ENCODE assay signal across 27 cellular contexts in genomic region chrX:106740193-106740780, GRCh38. TPM values are rescaled to one million over a fixed set of nuclear protein-coding genes. Genes with fewer than 3 reads are reported as not detected.
A peak's percentile ranks its signal among the peaks of the same experiment; 100 is the strongest.
DNase-seq lines count a peak whose midpoint lies in the region; ATAC-seq, FAIRE-seq and TF ChIP-seq lines count a peak whose summit lies in the region.
"Had no signal": no experiment of that assay in that cellular context is flagged by ENCODE, and none has a peak within 500 bp of the region (broad histone marks: within the 10 kb centered on the region; RNA-seq: fewer than 3 reads in every experiment).

No MANE protein-coding gene starts in this region.

- no peak for TF ChIP-seq RAD21 in HepG2 (CRISPR knock-in tag; IDR thresholded peaks at IDR 0.05)

- no peaks in the 10 kb centered on the region for H4K20me1 ChIP-seq in astrocyte (ENCODE audit: insufficient read depth, low read length)
- peaks cover 28% of the 10 kb centered on the region for H4K20me1 ChIP-seq in HepG2 (ENCODE audit: insufficient read depth, low read length)
- H4K20me1 ChIP-seq: BLaER1 had no signal

- H3K27ac Mint-ChIP-seq in astrocyte (ENCODE audit: unreplicated experiment) = no peak overlapping the region
- H3K27ac Mint-ChIP-seq in CD8-positive, alpha-beta memory T cell = no peak overlapping the region
- H3K27ac Mint-ChIP-seq: CD14-positive monocyte; CD4-positive, CD25-positive, alpha-beta regulatory T cell; CD8-positive, alpha-beta T cell had no signal

- BruUV-seq in HepG2 (replicated peaks; lab: Mats Ljungman, UMichigan) = no TSS peak

- CTCF ChIA-PET in HepG2 (lab: Yijun Ruan, JAX; ENCODE audit: low intra/inter-chr PET ratio, low total read pairs) = no interaction called here
- CTCF ChIA-PET in CD8-positive, alpha-beta memory T cell (lab: Charles Lee) = no interaction called here

- H3K4me1 ChIP-seq in astrocyte (ENCODE audit: insufficient read depth, low read length) (no peaks in the 10 kb centered on the region), HepG2 (ENCODE audit: insufficient read depth, low read length) (peaks cover 74% of the 10 kb centered on the region), right lobe of liver (peaks cover 0 to 18% (median 0%) of the 10 kb centered on the region in 4 donors)
- no peaks in the 10 kb centered on the region for H3K4me1 ChIP-seq in CD8-positive, alpha-beta memory T cell (ENCODE audit: insufficient read depth, low read length)
- H3K4me1 ChIP-seq: BE2C, BLaER1 had no signal

- no peaks in the 10 kb centered on the region for H3K36me3 Mint-ChIP-seq in astrocyte (ENCODE audit: low read depth, unreplicated experiment)
- no peaks in the 10 kb centered on the region for H3K36me3 Mint-ChIP-seq in CD8-positive, alpha-beta memory T cell
- H3K36me3 Mint-ChIP-seq: CD14-positive monocyte; CD4-positive, CD25-positive, alpha-beta regulatory T cell; CD8-positive, alpha-beta T cell had no signal

- peak; percentile 60 for FAIRE-seq in astrocyte (lab: Jason Lieb, UNC)
- FAIRE-seq in HepG2 (lab: Jason Lieb, UNC) = peak; percentile 77
- FAIRE-seq: A204.1, GM12878, GM12892, GM18507 had no signal

- H2AFZ ChIP-seq in astrocyte (ENCODE audit: low read depth, low read length) = no peak overlapping the region
- no peak overlapping the region for H2AFZ ChIP-seq in HepG2 (ENCODE audit: low read length)

- no peak for DNase-seq in astrocyte (ENCODE audit: low read depth)
- DNase-seq in HepG2 (ENCODE audit: low spot score) = peak; percentile 53
- no peak for DNase-seq in right lobe of liver
- DNase-seq in CD8-positive, alpha-beta memory T cell = no peak
- DNase-seq in NCI-H510A (lab: John Stamatoyannopoulos, UW) = no peak
- DNase-seq in stimulated activated CD4-positive, alpha-beta T cell treated with anti-CD3 and anti-CD28 coated beads, Interleukin-15, amount 100 ng/mL, for 24 hours = no peak
- DNase-seq: 8988T; BE2C; C1 segment of cervical spinal cord; CD4-positive, CD25-positive, alpha-beta regulatory T cell; CD8-positive, alpha-beta T cell; COR-L47; DMS 273 treated with DMSO at 0.1 percent for 48 hours; DMS153; DMS53; DMS79; DND-41; EL; GDM1 had no signal

- H3K79me2 ChIP-seq in astrocyte (ENCODE audit: insufficient read depth, low read length) = no peaks in the 10 kb centered on the region
- H3K79me2 ChIP-seq in HepG2 (ENCODE audit: insufficient read depth, low read length) = peaks cover 88% of the 10 kb centered on the region

- intact Hi-C loops in HepG2 (cut with micrococcal nuclease; ENCODE audit: unreplicated experiment) (no loop called here), right lobe of liver (cut with DNase I) (no loop called here)

- H3K9me3 Mint-ChIP-seq in astrocyte (ENCODE audit: unreplicated experiment) = no peaks in the 10 kb centered on the region
- no peaks in the 10 kb centered on the region for H3K9me3 Mint-ChIP-seq in CD8-positive, alpha-beta memory T cell
- H3K9me3 Mint-ChIP-seq: CD8-positive, alpha-beta T cell had no signal

- TF ChIP-seq EP300 in HepG2 (IDR thresholded peaks at IDR 0.05; ENCODE audit: low read depth in 2 of 2, low read length in 2 of 2) (peak in 1 of 2 experiments; percentile 36; a peak in 1 of 4 replicates), HepG2 (CRISPR knock-in tag; IDR thresholded peaks at IDR 0.05; ENCODE audit: borderline replicate concordance) (no peak)

- no peak overlapping the region for H3K9ac ChIP-seq in astrocyte (ENCODE audit: low read length)
- H3K9ac ChIP-seq in HepG2 (ENCODE audit: insufficient read depth, low read depth, low read length) = no peak overlapping the region
- H3K9ac ChIP-seq: BLaER1 had no signal

- no peak overlapping the region for H3K4me2 ChIP-seq in astrocyte (ENCODE audit: low read length)
- H3K4me2 ChIP-seq in HepG2 (ENCODE audit: low read depth, low read length) = peak overlapping the region; percentile 32
- H3K4me2 ChIP-seq: BLaER1 had no signal

- TF ChIP-seq POLR2A in HepG2 (IDR thresholded peaks at IDR 0.05; ENCODE audit: insufficient read depth in 1 of 2, low read depth in 2 of 2, low read length in 2 of 2) (no peak), right lobe of liver (IDR thresholded peaks at IDR 0.05) (no peak)

- H3K36me3 ChIP-seq in astrocyte (ENCODE audit: insufficient read depth, low read length) (no peaks in the 10 kb centered on the region), HepG2 (replicated peaks in 1 of 2; ENCODE audit: control insufficient read depth in 1 of 2, insufficient read depth in 2 of 2, low read length in 2 of 2) (no peaks in the 10 kb centered on the region; a peak in 1 of 5 replicates), right lobe of liver (no peaks in the 10 kb centered on the region)
- H3K36me3 ChIP-seq in CD8-positive, alpha-beta memory T cell (ENCODE audit: insufficient read depth, low read length) = no peaks in the 10 kb centered on the region
- H3K36me3 ChIP-seq: BE2C, BLaER1 had no signal

- 12% methylated on average over 2 of the region's 2 CpGs for WGBS in HepG2 (ENCODE audit: low lambda C conversion rate)
- 39% methylated on average over 2 of the region's 2 CpGs for WGBS in right lobe of liver (ENCODE audit: insufficient coverage, low coverage, low lambda C conversion rate, missing lambda C conversion rate)

- ATAC-seq in HepG2 (peak; percentile 90), right lobe of liver (peak; percentile 49 to 77 (median 70))
- ATAC-seq: CD8-positive, alpha-beta T cell; GM12878 had no signal

- H3K27ac ChIP-seq in astrocyte (ENCODE audit: low read depth, low read length) (no peak overlapping the region), HepG2 (ENCODE audit: extremely low read length, insufficient read depth, low read length) (peak overlapping the region; percentile 54), right lobe of liver (no peak overlapping the region)
- no peak overlapping the region for H3K27ac ChIP-seq in CD8-positive, alpha-beta memory T cell (ENCODE audit: low read depth, low read length)
- H3K27ac ChIP-seq: BLaER1 had no signal

- H3K4me3 Mint-ChIP-seq in astrocyte (ENCODE audit: unreplicated experiment) = no peak overlapping the region
- H3K4me3 Mint-ChIP-seq in CD8-positive, alpha-beta memory T cell = no peak overlapping the region
- H3K4me3 Mint-ChIP-seq: CD14-positive monocyte; CD4-positive, CD25-positive, alpha-beta regulatory T cell; CD8-positive, alpha-beta T cell had no signal

- H3K4me3 ChIP-seq in astrocyte (ENCODE audit: insufficient read depth, low read depth, low read length) (no peak overlapping the region), HepG2 (replicated peaks in 1 of 3; ENCODE audit: insufficient read depth in 1 of 3, low read depth in 2 of 3, low read length in 3 of 3) (no peak overlapping the region), right lobe of liver (no peak overlapping the region)
- H3K4me3 ChIP-seq in CD8-positive, alpha-beta memory T cell (ENCODE audit: low read length) = no peak overlapping the region
- H3K4me3 ChIP-seq: BLaER1, GM12878 had no signal

- in situ Hi-C loops in HepG2 (cut with HindIII; ENCODE audit: extremely low pct_ligation_motif_present, low pct_unique_long_range_greater_than_20kb) = no loop called here

- POLR2A ChIA-PET in HepG2 (lab: Yijun Ruan, JAX) = interaction anchor here (1.2 kb wide), 1 partner anchor 13 kb away, joined by 3 read pairs; no protein-coding TSS in a partner anchor
- POLR2A ChIA-PET in CD8-positive, alpha-beta memory T cell (lab: Charles Lee) = no interaction called here

- H3K9me3 ChIP-seq in astrocyte (ENCODE audit: insufficient read depth, low read depth, low read length) = no peaks in the 10 kb centered on the region
- no peaks in the 10 kb centered on the region for H3K9me3 ChIP-seq in HepG2 (ENCODE audit: low read length)
- no peaks in the 10 kb centered on the region for H3K9me3 ChIP-seq in right lobe of liver
- H3K9me3 ChIP-seq in CD8-positive, alpha-beta memory T cell (ENCODE audit: low read length) = no peaks in the 10 kb centered on the region
- H3K9me3 ChIP-seq: BE2C, BLaER1 had no signal

- peaks cover 3% of the 10 kb centered on the region for H3K4me1 Mint-ChIP-seq in astrocyte (ENCODE audit: low read depth, unreplicated experiment)
- H3K4me1 Mint-ChIP-seq in CD8-positive, alpha-beta memory T cell = no peaks in the 10 kb centered on the region
- H3K4me1 Mint-ChIP-seq: CD14-positive monocyte; CD4-positive, CD25-positive, alpha-beta regulatory T cell had no signal

- no peaks in the 10 kb centered on the region for H3K27me3 Mint-ChIP-seq in astrocyte (ENCODE audit: low read depth, unreplicated experiment)
- H3K27me3 Mint-ChIP-seq in CD8-positive, alpha-beta memory T cell = peaks cover 5 to 11% of the 10 kb centered on the region in 2 donors
- H3K27me3 Mint-ChIP-seq: CD4-positive, CD25-positive, alpha-beta regulatory T cell had no signal

- TF ChIP-seq CTCF in astrocyte (IDR thresholded peaks at IDR 0.05; ENCODE audit: insufficient read depth, low read depth, low read length) (no peak), HepG2 (CRISPR knock-in tag; IDR thresholded peaks at IDR 0.05) (no peak), right lobe of liver (IDR thresholded peaks at IDR 0.05) (no peak)

- H3K27me3 ChIP-seq in astrocyte (ENCODE audit: insufficient read depth, low read length) (no peaks in the 10 kb centered on the region), HepG2 (ENCODE audit: control insufficient read depth in 1 of 2, insufficient read depth in 2 of 2, low read length in 2 of 2) (no peaks in the 10 kb centered on the region), right lobe of liver (no peaks in the 10 kb centered on the region)
- no peaks in the 10 kb centered on the region for H3K27me3 ChIP-seq in CD8-positive, alpha-beta memory T cell (ENCODE audit: insufficient read depth, low read length, poor library complexity, severe bottlenecking)
- H3K27me3 ChIP-seq: BE2C had no signal

RNA-seq across cellular contexts. Expression of gene RNF128, which starts 13.8 kb away (rescaled TPM):
- total RNA-seq in astrocyte = 14.9 and 17.5 TPM in 2 replicates
- 9.7 and 18.5 TPM in 2 replicates for total RNA-seq in HepG2 (2016; rRNA removed; fragmentation: Illumina TruSeq; extraction: Trizol)
- 1.6 and 1.8 TPM in 2 replicates for total RNA-seq in HepG2 (2016; cell fraction: cytosol; rRNA removed; fragmentation: Illumina TruSeq; extraction: Trizol; ENCODE audit: low read depth)
- 10.1 and 19.1 TPM in 2 replicates for total RNA-seq in HepG2 (2016; cell fraction: insoluble cytoplasmic fraction; rRNA removed; fragmentation: Illumina TruSeq; extraction: Trizol)
- 3.8 and 4.0 TPM in 2 replicates for total RNA-seq in HepG2 (2016; cell fraction: membrane; rRNA removed; fragmentation: Illumina TruSeq; extraction: Trizol)
- 23.5 and 24.5 TPM in 2 replicates for total RNA-seq in HepG2 (2016; cell fraction: nucleus; rRNA removed; fragmentation: Illumina TruSeq; extraction: Trizol)
- 42.8 and 43.5 TPM in 2 replicates for polyA plus RNA-seq in HepG2 (2011; rRNA removed)
- polyA plus RNA-seq in HepG2 (2011; cell fraction: cytosol; rRNA removed) = 32.3 and 42.2 TPM in 2 replicates
- 22.0 and 25.0 TPM in 2 replicates for polyA plus RNA-seq in HepG2 (2011; cell fraction: nucleus; rRNA removed)
- 52.9 and 69.8 TPM in 2 replicates for polyA plus RNA-seq in HepG2 (2012)
- 0.83 and 0.86 TPM in 2 replicates for polyA plus RNA-seq in HepG2 (2016; cell fraction: cytosol; fragmentation: Illumina TruSeq; extraction: Trizol; ENCODE audit: low read depth)
- 11.3 and 11.6 TPM in 2 replicates for polyA plus RNA-seq in HepG2 (2016; cell fraction: insoluble cytoplasmic fraction; fragmentation: Illumina TruSeq; extraction: Trizol; ENCODE audit: low read depth)
- 2.1 and 2.3 TPM in 2 replicates for polyA plus RNA-seq in HepG2 (2016; cell fraction: membrane; fragmentation: Illumina TruSeq; extraction: Trizol; ENCODE audit: low read depth)
- 34.1 and 36.2 TPM in 2 replicates for polyA plus RNA-seq in HepG2 (2016; cell fraction: nucleus; fragmentation: Illumina TruSeq; extraction: Trizol; ENCODE audit: insufficient read depth, low read depth)
- polyA minus RNA-seq in HepG2 (2011; rRNA and poly(A)+ RNA removed; ENCODE audit: low replicate concordance) = 73.8 TPM in 1 of 2 replicates, not detected in the other
- polyA minus RNA-seq in HepG2 (2011; cell fraction: cytosol; rRNA and poly(A)+ RNA removed) = 74.3 and 77.9 TPM in 2 replicates
- 60.5 and 65.3 TPM in 2 replicates for polyA minus RNA-seq in HepG2 (2011; cell fraction: nucleus; rRNA and poly(A)+ RNA removed)
- 10 to 100 TPM; 39.4 to 48.7 (median 45.4) TPM for total RNA-seq in right lobe of liver
- total RNA-seq in CD8-positive, alpha-beta memory T cell = not detected
- polyA plus RNA-seq in CD8-positive, alpha-beta memory T cell = not detected
- total RNA-seq: A673; CD4-positive, CD25-positive, alpha-beta regulatory T cell; CD8-positive, alpha-beta T cell; G401 had no signal
- polyA plus RNA-seq: CD14-positive monocyte; CD4-positive, CD25-positive, alpha-beta regulatory T cell; GM12878 had no signal
